In genomic region chr2:18741888-18742287, GRCh38 we compare ENCODE assay signal across 13 cellular contexts.
"Had no signal": no experiment of that assay in that cellular context is flagged by ENCODE, and none has a peak within 500 bp of the region (broad histone marks: within the 10 kb centered on the region; RNA-seq: fewer than 3 reads in every experiment).

No MANE protein-coding gene starts in this region.

- ATAC-seq: foreskin keratinocyte; left colon; natural killer cell treated with Interleukin-12 subunit alpha and Interleukin-12 subunit beta and Interleukin-15 and Interleukin-18, amount 100 ng/mL, for 72 hours; stimulated activated effector memory CD8-positive, alpha-beta T cell treated with anti-CD3 and anti-CD28 coated beads, Interleukin-12 subunit alpha, Interleukin-12 subunit beta, amount 100 ng/mL, for 72 hours; T-helper 17 cell had no signal

- H3K27me3 ChIP-seq: foreskin keratinocyte, thyroid gland had no signal

- H3K36me3 ChIP-seq: thyroid gland, WERI-Rb-1 had no signal

- H3K27ac Mint-ChIP-seq: activated CD4-positive, alpha-beta memory T cell treated with anti-CD3 and anti-CD28 coated beads, Interleukin-2, amount 10 ng/mL, durations not matched to agents 7 days and 5 days; activated naive CD4-positive, alpha-beta T cell treated with anti-CD3 and anti-CD28 coated beads, Interleukin-2, amount 10 ng/mL, durations not matched to agents 7 days and 5 days; activated T-cell treated with anti-CD3 and anti-CD28 coated beads, Interleukin-2, amount 50 U/mL, for 24 hours; natural killer cell treated with Interleukin-12 subunit alpha and Interleukin-12 subunit beta and Interleukin-15 and Interleukin-18, amount 100 ng/mL, for 72 hours; stimulated activated effector memory CD8-positive, alpha-beta T cell treated with anti-CD3 and anti-CD28 coated beads, Interleukin-12 subunit alpha, Interleukin-12 subunit beta, amount 100 ng/mL, for 72 hours; T-helper 17 cell had no signal

- H3K9me3 Mint-ChIP-seq: activated CD4-positive, alpha-beta memory T cell treated with anti-CD3 and anti-CD28 coated beads, Interleukin-2, amount 10 ng/mL, durations not matched to agents 7 days and 5 days; activated naive CD4-positive, alpha-beta T cell treated with anti-CD3 and anti-CD28 coated beads, Interleukin-2, amount 10 ng/mL, durations not matched to agents 7 days and 5 days; stimulated activated effector memory CD8-positive, alpha-beta T cell treated with anti-CD3 and anti-CD28 coated beads, Interleukin-12 subunit alpha, Interleukin-12 subunit beta, amount 100 ng/mL, for 72 hours had no signal

- DNase-seq: activated CD4-positive, alpha-beta memory T cell treated with anti-CD3 and anti-CD28 coated beads, Interleukin-2, amount 10 ng/mL, durations not matched to agents 7 days and 5 days; activated CD4-positive, alpha-beta T cell treated with anti-CD3 and anti-CD28 coated beads for 4 hours; activated naive CD4-positive, alpha-beta T cell treated with anti-CD3 and anti-CD28 coated beads, Interleukin-2, amount 10 ng/mL, durations not matched to agents 7 days and 5 days; activated T-cell treated with anti-CD3 and anti-CD28 coated beads, Interleukin-2, amount 50 U/mL, for 24 hours; foreskin keratinocyte; left colon; occipital lobe; stimulated activated CD4-positive, alpha-beta T cell treated with anti-CD3 and anti-CD28 coated beads, Interleukin-2, amount 100 ng/mL, for 24 hours; T-helper 17 cell; thyroid gland; WERI-Rb-1 had no signal

- H3K4me1 Mint-ChIP-seq: activated CD4-positive, alpha-beta memory T cell treated with anti-CD3 and anti-CD28 coated beads, Interleukin-2, amount 10 ng/mL, durations not matched to agents 7 days and 5 days; activated naive CD4-positive, alpha-beta T cell treated with anti-CD3 and anti-CD28 coated beads, Interleukin-2, amount 10 ng/mL, durations not matched to agents 7 days and 5 days; stimulated activated effector memory CD8-positive, alpha-beta T cell treated with anti-CD3 and anti-CD28 coated beads, Interleukin-12 subunit alpha, Interleukin-12 subunit beta, amount 100 ng/mL, for 72 hours; T-helper 17 cell had no signal

- H3K27me3 Mint-ChIP-seq: activated CD4-positive, alpha-beta memory T cell treated with anti-CD3 and anti-CD28 coated beads, Interleukin-2, amount 10 ng/mL, durations not matched to agents 7 days and 5 days; activated T-cell treated with anti-CD3 and anti-CD28 coated beads, Interleukin-2, amount 50 U/mL, for 24 hours; natural killer cell treated with Interleukin-12 subunit alpha and Interleukin-12 subunit beta and Interleukin-15 and Interleukin-18, amount 100 ng/mL, for 72 hours; T-helper 17 cell had no signal

- H3K4me3 ChIP-seq: thyroid gland had no signal

- H3K36me3 Mint-ChIP-seq: activated naive CD4-positive, alpha-beta T cell treated with anti-CD3 and anti-CD28 coated beads, Interleukin-2, amount 10 ng/mL, durations not matched to agents 7 days and 5 days; natural killer cell treated with Interleukin-12 subunit alpha and Interleukin-12 subunit beta and Interleukin-15 and Interleukin-18, amount 100 ng/mL, for 72 hours; stimulated activated effector memory CD8-positive, alpha-beta T cell treated with anti-CD3 and anti-CD28 coated beads, Interleukin-12 subunit alpha, Interleukin-12 subunit beta, amount 100 ng/mL, for 72 hours had no signal

- H3K27ac ChIP-seq: foreskin keratinocyte, thyroid gland, WERI-Rb-1 had no signal

- H3K4me1 ChIP-seq: foreskin keratinocyte, thyroid gland had no signal

- H3K4me3 Mint-ChIP-seq: activated CD4-positive, alpha-beta memory T cell treated with anti-CD3 and anti-CD28 coated beads, Interleukin-2, amount 10 ng/mL, durations not matched to agents 7 days and 5 days; activated naive CD4-positive, alpha-beta T cell treated with anti-CD3 and anti-CD28 coated beads, Interleukin-2, amount 10 ng/mL, durations not matched to agents 7 days and 5 days; activated T-cell treated with anti-CD3 and anti-CD28 coated beads, Interleukin-2, amount 50 U/mL, for 24 hours; natural killer cell treated with Interleukin-12 subunit alpha and Interleukin-12 subunit beta and Interleukin-15 and Interleukin-18, amount 100 ng/mL, for 72 hours; stimulated activated effector memory CD8-positive, alpha-beta T cell treated with anti-CD3 and anti-CD28 coated beads, Interleukin-12 subunit alpha, Interleukin-12 subunit beta, amount 100 ng/mL, for 72 hours; T-helper 17 cell had no signal

- H3K9me3 ChIP-seq: thyroid gland had no signal
